ENCODE assay signal across 14 cellular contexts in the genomic region with DNA sequence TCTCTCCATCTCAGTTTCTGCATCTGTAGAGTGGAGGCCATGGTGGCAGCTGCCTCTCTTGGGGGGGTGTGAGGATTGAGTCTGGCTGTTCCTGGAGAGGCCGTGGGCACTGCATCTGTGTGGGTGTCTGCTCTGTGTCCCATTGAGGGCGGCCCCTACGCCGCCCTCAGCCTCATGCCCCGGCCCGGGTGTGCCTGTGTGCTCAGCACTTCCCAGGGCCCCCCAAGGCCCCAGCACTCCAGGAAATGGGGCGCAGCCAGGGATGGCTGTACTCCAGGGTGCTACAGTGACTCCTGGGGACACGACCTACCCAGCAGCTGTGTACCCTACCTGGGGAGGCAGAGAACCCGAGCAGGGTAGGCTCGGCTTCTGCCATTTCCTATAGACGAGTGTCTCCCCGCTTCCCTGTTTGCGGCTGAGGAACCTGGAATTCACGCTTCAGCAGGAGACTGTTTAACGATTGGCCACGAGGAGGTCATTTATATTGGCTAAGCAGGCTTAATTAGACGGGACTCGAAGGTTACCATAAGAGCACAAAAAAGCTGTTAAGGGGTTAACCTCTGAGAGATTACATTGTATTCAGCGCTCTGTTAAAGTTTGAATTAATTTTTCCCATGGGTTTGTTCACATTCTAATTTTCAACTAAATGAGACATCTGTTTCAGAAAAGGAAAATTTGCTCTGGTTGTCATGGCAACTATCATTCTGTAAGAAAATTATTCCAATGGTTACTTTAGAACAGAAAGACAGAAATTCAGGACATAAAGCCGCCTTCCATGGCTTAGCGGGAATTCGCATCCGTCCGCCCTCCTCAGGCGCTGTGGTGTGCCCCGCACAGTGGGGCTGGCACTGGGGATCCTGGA.
"Had no signal": no experiment of that assay in that cellular context is flagged by ENCODE, and none has a peak within 500 bp of the region (broad histone marks: within the 10 kb centered on the region; RNA-seq: fewer than 3 reads in every experiment).

No MANE protein-coding gene starts in this region.

- H3K27ac Mint-ChIP-seq: activated CD4-positive, alpha-beta memory T cell treated with anti-CD3 and anti-CD28 coated beads for 36 hours; activated naive CD8-positive, alpha-beta T cell treated with anti-CD3 and anti-CD28 coated beads for 36 hours; activated T-cell treated with anti-CD3 and anti-CD28 coated beads, Interleukin-2, amount 50 U/mL, for 72 hours; immature natural killer cell; nephron; stimulated activated memory B cell treated with anti-CD40 and anti-IgM and Interleukin-4, amounts not matched to agents 10 μg/mL and 1 μg/mL and 100 μg/mL, for 72 hours had no signal

- H3K9ac ChIP-seq: parathyroid adenoma had no signal

- H3K4me1 Mint-ChIP-seq: activated naive CD8-positive, alpha-beta T cell treated with anti-CD3 and anti-CD28 coated beads for 36 hours; immature natural killer cell; nephron; stimulated activated memory B cell treated with anti-CD40 and anti-IgM and Interleukin-4, amounts not matched to agents 10 μg/mL and 1 μg/mL and 100 μg/mL, for 72 hours had no signal

- H3K27me3 Mint-ChIP-seq: activated naive CD8-positive, alpha-beta T cell treated with anti-CD3 and anti-CD28 coated beads for 36 hours had no signal

- H3K4me1 ChIP-seq: parathyroid adenoma, SJCRH30 had no signal

- H3K36me3 ChIP-seq: SJCRH30 had no signal

- DNase-seq: activated CD4-positive, alpha-beta memory T cell treated with anti-CD3 and anti-CD28 coated beads for 36 hours; activated CD4-positive, CD25-positive, alpha-beta regulatory T cell treated with anti-CD3 and anti-CD28 coated beads, Interleukin-2, amount 50 U/mL, for 72 hours; activated gamma-delta T cell treated with Interleukin-2 at 50 U/mL for 16 hours; activated naive CD8-positive, alpha-beta T cell treated with anti-CD3 and anti-CD28 coated beads for 36 hours; activated T-cell treated with anti-CD3 and anti-CD28 coated beads, Interleukin-2, amount 50 U/mL, for 72 hours; anterior cingulate cortex; erythroblast; immature natural killer cell; right cardiac atrium; SJCRH30; trophoblast cell had no signal

- H3K9me3 ChIP-seq: SJCRH30 had no signal

- H3K4me3 Mint-ChIP-seq: activated CD4-positive, alpha-beta memory T cell treated with anti-CD3 and anti-CD28 coated beads for 36 hours; activated naive CD8-positive, alpha-beta T cell treated with anti-CD3 and anti-CD28 coated beads for 36 hours; activated T-cell treated with anti-CD3 and anti-CD28 coated beads, Interleukin-2, amount 50 U/mL, for 72 hours; immature natural killer cell; nephron; stimulated activated memory B cell treated with anti-CD40 and anti-IgM and Interleukin-4, amounts not matched to agents 10 μg/mL and 1 μg/mL and 100 μg/mL, for 72 hours had no signal

- H3K4me3 ChIP-seq: SJCRH30 had no signal

- H3K27ac ChIP-seq: parathyroid adenoma, SJCRH30 had no signal

- H3K36me3 Mint-ChIP-seq: activated CD4-positive, alpha-beta memory T cell treated with anti-CD3 and anti-CD28 coated beads for 36 hours; activated naive CD8-positive, alpha-beta T cell treated with anti-CD3 and anti-CD28 coated beads for 36 hours; immature natural killer cell; stimulated activated memory B cell treated with anti-CD40 and anti-IgM and Interleukin-4, amounts not matched to agents 10 μg/mL and 1 μg/mL and 100 μg/mL, for 72 hours had no signal
